In the genomic region with DNA sequence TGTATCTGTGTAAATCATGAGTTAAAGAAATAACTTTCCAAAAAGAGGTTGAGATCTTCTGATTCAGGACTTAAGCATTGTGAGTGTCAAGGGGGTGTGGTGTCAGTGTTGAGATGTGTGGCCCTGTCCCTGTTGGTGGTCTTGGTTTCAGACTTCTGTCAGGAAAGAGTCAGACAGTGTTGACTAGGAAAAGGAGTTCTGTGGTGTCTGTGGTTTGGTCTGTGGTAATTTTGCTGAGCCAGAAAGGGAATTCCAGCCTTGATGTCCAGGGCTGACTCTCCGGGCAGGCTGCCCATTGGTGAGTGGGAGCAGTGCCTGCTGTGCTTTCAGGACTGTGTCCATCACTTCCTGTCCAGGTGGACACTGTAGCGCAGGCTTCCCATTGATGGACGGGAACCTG, we compare ENCODE assay signal across 12 cellular contexts. TPM values are rescaled to one million over a fixed set of nuclear protein-coding genes. Genes with fewer than 3 reads are reported as not detected.
DNase-seq lines count a peak whose midpoint lies in the region; ATAC-seq and TF ChIP-seq lines count a peak whose summit lies in the region.
"Had no signal": no experiment of that assay in that cellular context is flagged by ENCODE, and none has a peak within 500 bp of the region (broad histone marks: within the 10 kb centered on the region; RNA-seq: fewer than 3 reads in every experiment).

No MANE protein-coding gene starts in this region.

- H3K4me1 ChIP-seq in right cardiac atrium (ENCODE audit: control insufficient read depth, insufficient read depth, low read length): no peaks in the 10 kb centered on the region

- TF ChIP-seq CTCF in omental fat pad (IDR thresholded peaks at IDR 0.05): no peak

- H3K27me3 Mint-ChIP-seq in dendritic cell treated with granulocyte-macrophage colony-stimulating factor and Interleukin-4, amounts not matched to agents 40 ng/mL and 50 ng/mL, for 4 days: peaks cover 78% of the 10 kb centered on the region

- no peaks in the 10 kb centered on the region for H3K36me3 Mint-ChIP-seq in dendritic cell treated with granulocyte-macrophage colony-stimulating factor and Interleukin-4, amounts not matched to agents 40 ng/mL and 50 ng/mL, for 4 days (ENCODE audit: low read depth)

- ATAC-seq in omental fat pad (ENCODE audit: low FRiP score) (peak; percentile 53), right cardiac atrium (no peak)
- ATAC-seq: mucosa of descending colon had no signal

- intact Hi-C loops in dendritic cell treated with granulocyte-macrophage colony-stimulating factor and Interleukin-4, amounts not matched to agents 40 ng/mL and 50 ng/mL, for 4 days (cut with micrococcal nuclease): no loop called here
- intact Hi-C loops in right cardiac atrium (cut with DNase I): loop anchor here (5.0 to 10.0 kb wide), 2 partner anchors 107 to 184 kb away; no protein-coding TSS in a partner anchor

- H3K9me3 Mint-ChIP-seq in dendritic cell treated with granulocyte-macrophage colony-stimulating factor and Interleukin-4, amounts not matched to agents 40 ng/mL and 50 ng/mL, for 4 days: peaks cover 8% of the 10 kb centered on the region

- H3K27me3 ChIP-seq in right cardiac atrium (ENCODE audit: control insufficient read depth, insufficient read depth): no peaks in the 10 kb centered on the region

- WGBS in right cardiac atrium: 49% methylated on average over 3 of the region's 3 CpGs

- peak; percentile 79 for DNase-seq in GM03348 (ENCODE audit: low spot score)
- DNase-seq in OCI-M1 (lab: John Stamatoyannopoulos, UW): peak; percentile 51
- DNase-seq in omental fat pad (ENCODE audit: low spot score): no peak
- DNase-seq in right cardiac atrium: no peak
- DNase-seq in COR-L47 (lab: John Stamatoyannopoulos, UW): no peak
- no peak for DNase-seq in superior temporal gyrus (ENCODE audit: extremely low spot score)
- no peak for DNase-seq in NCI-H2171 treated with DMSO at 0.1 percent for 48 hours (lab: John Stamatoyannopoulos, UW)
- DNase-seq: DMS79, head of caudate nucleus, mucosa of descending colon had no signal

- no peak overlapping the region for H3K27ac ChIP-seq in right cardiac atrium (ENCODE audit: low read length)
- H3K27ac ChIP-seq: coronary artery had no signal

- H3K4me1 Mint-ChIP-seq in dendritic cell treated with granulocyte-macrophage colony-stimulating factor and Interleukin-4, amounts not matched to agents 40 ng/mL and 50 ng/mL, for 4 days (ENCODE audit: low read depth): peaks cover 8% of the 10 kb centered on the region

- no peak overlapping the region for H3K4me3 Mint-ChIP-seq in dendritic cell treated with granulocyte-macrophage colony-stimulating factor and Interleukin-4, amounts not matched to agents 40 ng/mL and 50 ng/mL, for 4 days

- H3K9me3 ChIP-seq in right cardiac atrium (ENCODE audit: control insufficient read depth, low read length): no peaks in the 10 kb centered on the region

- peak overlapping the region; percentile 26 for H3K27ac Mint-ChIP-seq in dendritic cell treated with granulocyte-macrophage colony-stimulating factor and Interleukin-4, amounts not matched to agents 40 ng/mL and 50 ng/mL, for 4 days

- no peak overlapping the region for H3K4me3 ChIP-seq in right cardiac atrium (ENCODE audit: low read length)
- H3K4me3 ChIP-seq: coronary artery, mucosa of descending colon had no signal

RNA-seq across cellular contexts. Expression of a gene that starts 39.8 kb away (rescaled TPM):
- total RNA-seq in omental fat pad: not detected
- not detected for total RNA-seq in right cardiac atrium
- polyA plus RNA-seq in right cardiac atrium: not detected
- total RNA-seq: mucosa of descending colon had no signal

RNA-seq across cellular contexts. Expression of a gene that starts 43.9 kb away (rescaled TPM):
- not detected for total RNA-seq in omental fat pad
- total RNA-seq in right cardiac atrium: not detected
- not detected for polyA plus RNA-seq in right cardiac atrium
- total RNA-seq: mucosa of descending colon had no signal

RNA-seq across cellular contexts. Expression of a gene that starts 57.7 kb away (rescaled TPM):
- total RNA-seq in omental fat pad (not detected), right cardiac atrium (not detected)
- not detected for polyA plus RNA-seq in right cardiac atrium
- total RNA-seq: mucosa of descending colon had no signal

Comparison
In these comparisons a context has a peak if more than half of its experiments do, and no peak if none do; other contexts are left out.
1. DNase-seq: peak in GM03348 (single experiment) and OCI-M1 (single experiment); none in omental fat pad (single experiment), right cardiac atrium (0 of 3), COR-L47 (single experiment), superior temporal gyrus (single experiment) and NCI-H2171 treated with DMSO at 0.1 percent for 48 hours (single experiment).